Comparison of ENCODE assay signal across 1 cellular context in genomic region chr12:13178568-13179158, GRCh38.
TF ChIP-seq lines count a peak whose summit lies in the region.

No MANE protein-coding gene starts in this region.

TF ChIP-seq in HCT116, 20 proteins besides CTCF, POLR2A, EP300 and RAD21 (continued from another document):
- TF ChIP-seq REST (IDR thresholded peaks at IDR 0.05; ENCODE audit: low read depth): no peak
- TF ChIP-seq POLR2AphosphoS5 (IDR thresholded peaks at IDR 0.05; ENCODE audit: low read depth, low read length): no peak
- no peak for TF ChIP-seq CEBPB (IDR thresholded peaks at IDR 0.05; ENCODE audit: low read depth)
